In genomic region chr19:57239982-57240310, GRCh38 we compare ENCODE assay signal across 8 cellular contexts. TPM values are rescaled to one million over a fixed set of nuclear protein-coding genes. Genes with fewer than 3 reads are reported as not detected.
A peak's percentile ranks its signal among the peaks of the same experiment; 100 is the strongest.
DNase-seq lines count a peak whose midpoint lies in the region; ATAC-seq, FAIRE-seq and TF ChIP-seq lines count a peak whose summit lies in the region.

No MANE protein-coding gene starts in this region.

- TF ChIP-seq CTCF in cardiac muscle cell (IDR thresholded peaks at IDR 0.05; ENCODE audit: low read depth, low read length): no peak

- H3K27ac ChIP-seq in cardiac muscle cell (peak overlapping the region; percentile 96), small intestine (ENCODE audit: low read depth in 1 of 2, low read length in 1 of 2) (peak overlapping the region; percentile 74 to 95)

- H3K4me3 ChIP-seq in H7 (ENCODE audit: insufficient read depth, low read depth, low read length): peak overlapping the region; percentile 90
- H3K4me3 ChIP-seq in cardiac muscle cell: peak overlapping the region; percentile 57
- peak overlapping the region; percentile 37 to 85 for H3K4me3 ChIP-seq in small intestine (ENCODE audit: low read depth in 1 of 2, low read length in 2 of 2)

- ATAC-seq in SK-N-SH treated with all-trans-retinoic acid at 6 μM for 48 hours (peak; percentile 55; the same call in 1 of the 3 replicates), HG02610 (IDR thresholded peaks at IDR 0.05; ENCODE audit: unreplicated experiment) (no peak), HG03571 (IDR thresholded peaks at IDR 0.05; ENCODE audit: unreplicated experiment) (no peak)

- no peak for FAIRE-seq in small intestine (lab: Jason Lieb, UNC)

- WGBS in small intestine, 3 donors: 22 to 56% (median 53%) methylated on average over 12 of the region's 12 CpGs

- H3K27me3 ChIP-seq in H7 (ENCODE audit: control insufficient read depth, insufficient read depth, low read length): no peaks in the 10 kb centered on the region
- H3K27me3 ChIP-seq in cardiac muscle cell: no peaks in the 10 kb centered on the region
- H3K27me3 ChIP-seq in small intestine (ENCODE audit: control insufficient read depth in 2 of 2, insufficient read depth in 2 of 2, low read length in 2 of 2): no peaks in the 10 kb centered on the region

- H3K9me3 ChIP-seq in cardiac muscle cell (ENCODE audit: low read depth) (no peaks in the 10 kb centered on the region), small intestine (ENCODE audit: control insufficient read depth, low read depth) (no peaks in the 10 kb centered on the region)

- H3K4me1 ChIP-seq in cardiac muscle cell (ENCODE audit: low read depth) (peaks cover 12% of the 10 kb centered on the region), small intestine (ENCODE audit: control insufficient read depth in 2 of 2, insufficient read depth in 1 of 2, low read depth in 1 of 2, low read length in 1 of 2) (peaks cover 0 to 6% of the 10 kb centered on the region in 2 donors)

- H3K36me3 ChIP-seq in H7 (replicated peaks; ENCODE audit: control insufficient read depth, insufficient read depth, low read length) (peaks cover 7% of the 10 kb centered on the region), cardiac muscle cell (peaks cover 3% of the 10 kb centered on the region), small intestine (ENCODE audit: control insufficient read depth in 2 of 2, insufficient read depth in 2 of 2, low read length in 2 of 2) (peaks cover 0 to 6% of the 10 kb centered on the region in 2 donors)

- DNase-seq in H7 (no peak), cardiac muscle cell (ENCODE audit: low read depth in 1 of 2, low spot score in 1 of 2) (peak in 1 of 2 donors; percentile 25), small intestine (no peak), superior temporal gyrus (ENCODE audit: extremely low spot score) (no peak)
- no peak for DNase-seq in stimulated activated CD4-positive, alpha-beta T cell treated with anti-CD3 and anti-CD28 coated beads, Interleukin-1b, Interleukin-23, amount 100 ng/mL, for 48 hours

TF ChIP-seq in SK-N-SH treated with all-trans-retinoic acid at 6 μM for 48 hours, 23 proteins besides CTCF, POLR2A, EP300 and RAD21:
- TF ChIP-seq POU6F1 (CRISPR knock-in tag; IDR thresholded peaks at IDR 0.05; ENCODE audit: borderline replicate concordance, low read depth) (no peak), TSHZ2 (CRISPR knock-in tag; IDR thresholded peaks at IDR 0.05) (no peak), ISL1 (CRISPR knock-in tag; IDR thresholded peaks at IDR 0.05) (no peak), PATZ1 (CRISPR knock-in tag; IDR thresholded peaks at IDR 0.05; ENCODE audit: borderline replicate concordance) (no peak), BACH2 (CRISPR knock-in tag; IDR thresholded peaks at IDR 0.05; ENCODE audit: borderline replicate concordance) (no peak), TCF4 (CRISPR knock-in tag; IDR thresholded peaks at IDR 0.05; ENCODE audit: borderline replicate concordance) (no peak), ZC3H10 (CRISPR knock-in tag; IDR thresholded peaks at IDR 0.05) (no peak), CSRNP3 (CRISPR knock-in tag; IDR thresholded peaks at IDR 0.05) (no peak), ZNF565 (CRISPR knock-in tag; conservative IDR thresholded peaks at IDR 0.05; ENCODE audit: low read depth) (no peak), ARNTL (CRISPR knock-in tag; IDR thresholded peaks at IDR 0.05; ENCODE audit: borderline replicate concordance, low read depth) (no peak), ESRRG (CRISPR knock-in tag; IDR thresholded peaks at IDR 0.05) (no peak)
- TF ChIP-seq, protein P1, sequence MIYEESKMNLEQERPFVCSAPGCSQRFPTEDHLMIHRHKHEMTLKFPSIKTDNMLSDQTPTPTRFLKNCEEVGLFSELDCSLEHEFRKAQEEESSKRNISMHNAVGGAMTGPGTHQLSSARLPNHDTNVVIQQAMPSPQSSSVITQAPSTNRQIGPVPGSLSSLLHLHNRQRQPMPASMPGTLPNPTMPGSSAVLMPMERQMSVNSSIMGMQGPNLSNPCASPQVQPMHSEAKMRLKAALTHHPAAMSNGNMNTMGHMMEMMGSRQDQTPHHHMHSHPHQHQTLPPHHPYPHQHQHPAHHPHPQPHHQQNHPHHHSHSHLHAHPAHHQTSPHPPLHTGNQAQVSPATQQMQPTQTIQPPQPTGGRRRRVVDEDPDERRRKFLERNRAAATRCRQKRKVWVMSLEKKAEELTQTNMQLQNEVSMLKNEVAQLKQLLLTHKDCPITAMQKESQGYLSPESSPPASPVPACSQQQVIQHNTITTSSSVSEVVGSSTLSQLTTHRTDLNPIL (CRISPR knock-in tag; IDR thresholded peaks at IDR 0.05; ENCODE audit: low read depth): no peak

RNA-seq across cellular contexts. Expression of gene ZNF805, which starts 0.5 kb away (rescaled TPM):
- total RNA-seq in H7 (2014; rRNA removed; shearing (Covaris generic)): 13.1 and 15.1 TPM in 2 replicates
- 13.7 and 20.2 TPM in 2 replicates for total RNA-seq in cardiac muscle cell
- polyA plus RNA-seq in cardiac muscle cell (4.8 TPM in 2 replicates), small intestine (1 to 10 TPM in 2 of 3 donors, under 1 TPM in 1; 0.54 to 1.5 (median 1.1) TPM)

RNA-seq across cellular contexts. Expression of gene AURKC, which starts 9.1 kb away (rescaled TPM):
- 8.5 and 16.3 TPM in 2 replicates for total RNA-seq in H7 (2014; rRNA removed; shearing (Covaris generic))
- total RNA-seq in cardiac muscle cell: 0.46 and 1.3 TPM in 2 replicates
- 2.9 TPM in 1 of 2 replicates, not detected in the other for polyA plus RNA-seq in cardiac muscle cell
- polyA plus RNA-seq in small intestine: 1 to 10 TPM in 1 of 3 donors, under 1 TPM in 2; 0.43 to 5.8 (median 0.81) TPM

RNA-seq across cellular contexts. Expression of gene ZNF460, which starts 40.3 kb away (rescaled TPM):
- 23.7 and 29.7 TPM in 2 replicates for total RNA-seq in H7 (2014; rRNA removed; shearing (Covaris generic))
- 28.0 and 59.4 TPM in 2 replicates for total RNA-seq in cardiac muscle cell
- polyA plus RNA-seq in cardiac muscle cell (1.8 and 5.9 TPM in 2 replicates), small intestine (1 to 10 TPM in 1 of 3 donors, under 1 TPM in 2; 0.27 to 2.6 (median 0.45) TPM)

RNA-seq across cellular contexts. Expression of gene ZNF264, which starts 48.6 kb away (rescaled TPM):
- 13.9 and 18.8 TPM in 2 replicates for total RNA-seq in H7 (2014; rRNA removed; shearing (Covaris generic))
- 29.1 and 50.5 TPM in 2 replicates for total RNA-seq in cardiac muscle cell
- polyA plus RNA-seq in cardiac muscle cell: 2.9 and 3.8 TPM in 2 replicates
- polyA plus RNA-seq in small intestine: 1 to 10 TPM; 1.3 to 5.1 (median 3.0) TPM
